In the genomic region with DNA sequence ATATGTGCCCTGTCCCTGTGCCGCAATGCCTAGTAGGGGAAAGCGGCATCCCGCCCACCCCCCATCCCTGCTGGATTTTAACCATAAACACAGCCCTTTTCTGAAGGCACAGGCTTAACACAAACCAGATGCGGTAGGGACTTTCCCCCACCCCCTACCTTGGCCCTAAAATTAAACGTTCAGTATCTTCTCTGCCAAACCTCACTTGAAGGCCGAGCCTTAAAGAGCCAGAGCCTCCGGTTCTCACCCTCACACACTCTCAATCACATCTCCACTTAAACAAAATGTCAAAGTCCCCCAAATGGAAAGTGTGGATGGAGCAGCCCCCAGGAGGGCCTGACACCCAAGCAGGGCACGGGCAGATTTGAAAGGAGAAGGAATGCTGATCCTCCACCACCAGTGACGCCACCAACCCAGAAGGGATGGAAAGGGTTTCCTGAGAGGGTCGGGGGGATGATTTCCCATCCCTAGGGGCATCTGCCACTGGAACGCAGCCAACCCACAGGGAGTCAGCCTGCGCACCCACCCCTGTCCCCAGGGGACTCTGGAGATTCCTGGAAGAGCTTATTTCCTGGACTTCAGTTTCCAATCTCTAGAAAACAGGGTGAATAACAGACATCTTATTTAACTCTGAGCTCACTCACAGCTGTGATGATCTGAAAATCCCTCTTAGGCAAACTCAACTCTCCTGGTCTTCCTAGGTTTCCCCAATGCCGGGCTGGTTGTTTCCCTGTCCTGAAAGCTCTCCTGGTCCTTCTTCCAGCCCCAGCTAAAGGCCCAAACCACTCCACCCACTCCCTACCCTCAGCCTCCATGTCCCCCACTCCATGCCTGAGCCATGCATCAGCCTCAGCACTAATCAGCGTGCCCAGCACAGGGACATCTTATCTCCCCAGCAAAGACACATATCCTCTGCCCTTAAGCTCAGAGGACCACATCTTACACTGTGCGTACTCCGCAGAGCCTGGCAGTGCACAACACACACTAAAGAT, we compare ENCODE assay signal across 9 cellular contexts. TPM values are rescaled to one million over a fixed set of nuclear protein-coding genes. Genes with fewer than 3 reads are reported as not detected.
DNase-seq lines count a peak whose midpoint lies in the region; ATAC-seq, FAIRE-seq and TF ChIP-seq lines count a peak whose summit lies in the region.
"Had no signal": no experiment of that assay in that cellular context is flagged by ENCODE, and none has a peak within 500 bp of the region (broad histone marks: within the 10 kb centered on the region; RNA-seq: fewer than 3 reads in every experiment).

No MANE protein-coding gene starts in this region.

- peaks cover 99% of the 10 kb centered on the region for H4K20me1 ChIP-seq in IMR-90 (ENCODE audit: insufficient read depth, low read length)
- peaks cover 93% of the 10 kb centered on the region for H4K20me1 ChIP-seq in astrocyte (ENCODE audit: insufficient read depth, low read length)

- H3K9ac ChIP-seq in IMR-90 (ENCODE audit: low read depth, low read length) = peak overlapping the region; percentile 73
- peak overlapping the region; percentile 68 for H3K9ac ChIP-seq in astrocyte (ENCODE audit: low read length)
- peak overlapping the region in 1 of 2 donors; percentile 22 for H3K9ac ChIP-seq in kidney (ENCODE audit: low read length in 2 of 2)

- peaks cover 42% of the 10 kb centered on the region for H3K9me1 ChIP-seq in IMR-90 (ENCODE audit: insufficient read depth, low read length)

- peaks cover 34% of the 10 kb centered on the region for H3K36me3 ChIP-seq in IMR-90 (ENCODE audit: control insufficient read depth, insufficient read depth, low read length)
- H3K36me3 ChIP-seq in astrocyte (ENCODE audit: insufficient read depth, low read length) = peaks cover 26% of the 10 kb centered on the region
- no peaks in the 10 kb centered on the region for H3K36me3 ChIP-seq in kidney (ENCODE audit: control insufficient read depth in 1 of 2, insufficient read depth in 2 of 2, low read length in 2 of 2)
- no peaks in the 10 kb centered on the region for H3K36me3 ChIP-seq in testis (ENCODE audit: low read depth, missing control alignments)

- in situ Hi-C loops in IMR-90 (cut with MboI; ENCODE audit: low sequenced_read_pairs) = no loop called here

- peak overlapping the region; percentile 32 to 85; a peak in 2 of 4 replicates for H4K8ac ChIP-seq in IMR-90 (ENCODE audit: low read depth in 2 of 2, low read length in 2 of 2)

- H3K4me3 ChIP-seq in IMR-90 (ENCODE audit: insufficient read depth, low read depth, low read length) (no peak overlapping the region), astrocyte (ENCODE audit: insufficient read depth, low read depth, low read length) (peak overlapping the region; percentile 15), kidney (ENCODE audit: low read length in 2 of 2) (no peak overlapping the region), testis (no peak overlapping the region)

- TF ChIP-seq RAD21 in IMR-90 (IDR thresholded peaks at IDR 0.05; ENCODE audit: low read length) = no peak

- WGBS in IMR-90 (ENCODE audit: extremely low coverage in 2 of 2, insufficient read length in 1 of 2), 2 experiments = 8% methylated on average over 2 of the region's 16 CpGs; no CpG with 5 or more reads in 1 of the 2 experiments
- WGBS in testis, 2 donors = 55% methylated on average over 16 of the region's 16 CpGs

- H3K4me2 ChIP-seq in IMR-90 (ENCODE audit: low read depth, low read length) (peak overlapping the region; percentile 47), astrocyte (ENCODE audit: low read length) (peak overlapping the region; percentile 79)

- H3K9me3 ChIP-seq in IMR-90 (ENCODE audit: control insufficient read depth, insufficient read depth, low read length) (no peaks in the 10 kb centered on the region), astrocyte (ENCODE audit: insufficient read depth, low read depth, low read length) (no peaks in the 10 kb centered on the region), kidney (ENCODE audit: control insufficient read depth in 1 of 2, low read length in 2 of 2) (no peaks in the 10 kb centered on the region), testis (no peaks in the 10 kb centered on the region)

- intact Hi-C loops in IMR-90 (cut with micrococcal nuclease) = no loop called here
- intact Hi-C loops in kidney (cut with DNase I) = no loop called here
- intact Hi-C loops in testis (cut with DNase I; ENCODE audit: low total_unique reads) = no loop called here

- POLR2A ChIA-PET in IMR-90 (lab: Charles Lee; ENCODE audit: unreplicated experiment) = interaction anchor here (0.7 to 1.0 kb wide), 2 partner anchors 24 to 314 kb away, joined by 3 to 9 read pairs; no protein-coding TSS in a partner anchor

- H3K18ac ChIP-seq in IMR-90 (ENCODE audit: low read depth, low read length) = peak overlapping the region; percentile 84

- H3K4me3 Mint-ChIP-seq in astrocyte (ENCODE audit: unreplicated experiment) = peak overlapping the region; percentile 70

- TF ChIP-seq CTCF in IMR-90 (conservative IDR thresholded peaks at IDR 0.05; ENCODE audit: low read depth, low read length) = no peak
- TF ChIP-seq CTCF in astrocyte (IDR thresholded peaks at IDR 0.05; ENCODE audit: insufficient read depth, low read depth, low read length) = no peak
- no peak for TF ChIP-seq CTCF in kidney (IDR thresholded peaks at IDR 0.05; ENCODE audit: borderline replicate concordance, extremely low read depth, insufficient read depth)
- TF ChIP-seq CTCF in testis (IDR thresholded peaks at IDR 0.05) = no peak

- peak overlapping the region; percentile 76 for H3K27ac ChIP-seq in IMR-90 (ENCODE audit: insufficient read depth, low read length)
- H3K27ac ChIP-seq in astrocyte (ENCODE audit: low read depth, low read length) = peak overlapping the region; percentile 93
- peak overlapping the region; percentile 61 to 82 for H3K27ac ChIP-seq in kidney (ENCODE audit: low read depth in 2 of 2, low read length in 2 of 2)
- peak overlapping the region; percentile 52 to 78 for H3K27ac ChIP-seq in testis

- peak overlapping the region; percentile 76; the same call in 1 of the 2 replicates for H4K5ac ChIP-seq in IMR-90 (ENCODE audit: low read depth, low read length)

- BruUV-seq in IMR-90 (replicated peaks; lab: Mats Ljungman, UMichigan) = no TSS peak

- peak overlapping the region; percentile 96 for H2AK5ac ChIP-seq in IMR-90 (ENCODE audit: low read depth, low read length)

- no peak overlapping the region for H2AK9ac ChIP-seq in IMR-90 (replicated peaks; ENCODE audit: low read depth, low read length, poor library complexity)

- peaks cover 0 to 53% of the 10 kb centered on the region in 2 experiments; a peak in 2 of 4 replicates for H3K79me1 ChIP-seq in IMR-90 (ENCODE audit: low read depth in 1 of 2, low read length in 2 of 2)

- peak overlapping the region; percentile 79 for H4K91ac ChIP-seq in IMR-90 (ENCODE audit: insufficient read depth, low read depth, low read length)

- H3K4me1 ChIP-seq in IMR-90 (ENCODE audit: control insufficient read depth, insufficient read depth, low read length) (peaks cover 67% of the 10 kb centered on the region), astrocyte (ENCODE audit: insufficient read depth, low read length) (peaks cover 92% of the 10 kb centered on the region), kidney (ENCODE audit: control insufficient read depth in 1 of 2, insufficient read depth in 1 of 2, low read depth in 1 of 2, low read length in 2 of 2) (peaks cover 25 to 26% of the 10 kb centered on the region in 2 donors), testis (peaks cover 61% of the 10 kb centered on the region)

- no peak for FAIRE-seq in astrocyte (lab: Jason Lieb, UNC)
- FAIRE-seq in kidney (lab: Jason Lieb, UNC) = no peak

- peak overlapping the region; percentile 55 for H3K27ac Mint-ChIP-seq in astrocyte (ENCODE audit: unreplicated experiment)

- peak overlapping the region; percentile 96 for H3K4ac ChIP-seq in IMR-90 (ENCODE audit: low read depth, low read length)

- peaks cover 99% of the 10 kb centered on the region for H3K79me2 ChIP-seq in astrocyte (ENCODE audit: insufficient read depth, low read length)

- no peaks in the 10 kb centered on the region for H3K9me3 Mint-ChIP-seq in astrocyte (ENCODE audit: unreplicated experiment)

- H3K27me3 ChIP-seq in IMR-90 (ENCODE audit: control insufficient read depth, insufficient read depth, low read length) = no peaks in the 10 kb centered on the region
- no peaks in the 10 kb centered on the region for H3K27me3 ChIP-seq in astrocyte (ENCODE audit: insufficient read depth, low read length)
- H3K27me3 ChIP-seq in testis = no peaks in the 10 kb centered on the region

- H3K27me3 Mint-ChIP-seq in astrocyte (ENCODE audit: low read depth, unreplicated experiment) = no peaks in the 10 kb centered on the region

- H3K23ac ChIP-seq in IMR-90 (ENCODE audit: low read depth, low read length) = peak overlapping the region; percentile 95

- no peak overlapping the region; the same call in 1 of the 2 replicates for H2BK20ac ChIP-seq in IMR-90 (ENCODE audit: low read depth, low read length)

- H2AFZ ChIP-seq in IMR-90 (replicated peaks; ENCODE audit: low read length, poor library complexity) (peak overlapping the region; percentile 28), astrocyte (ENCODE audit: low read depth, low read length) (no peak overlapping the region)

- no peak for TF ChIP-seq POLR2A in IMR-90 (IDR thresholded peaks at IDR 0.05; ENCODE audit: low read depth, low read length)
- no peak for TF ChIP-seq POLR2A in testis (IDR thresholded peaks at IDR 0.05)

- peaks cover 90% of the 10 kb centered on the region for H3K4me1 Mint-ChIP-seq in astrocyte (ENCODE audit: low read depth, unreplicated experiment)

- H2BK120ac ChIP-seq in IMR-90 (ENCODE audit: low read depth, low read length) = peak overlapping the region; percentile 93

- dilution Hi-C loops in IMR-90 (cut with HindIII; ENCODE audit: low sequenced_read_pairs, unreplicated experiment) = no loop called here

- CTCF ChIA-PET in IMR-90 (lab: Yijun Ruan, JAX) = interaction anchor here (1.1 kb wide), 1 partner anchor 38 kb away, joined by 3 read pairs; no protein-coding TSS in a partner anchor

- peak overlapping the region; percentile 95 for H3K14ac ChIP-seq in IMR-90 (replicated peaks; ENCODE audit: low read depth, low read length)

- peak; percentile 94 for DNase-seq in IMR-90
- peak; percentile 74 for DNase-seq in astrocyte (ENCODE audit: low read depth)
- DNase-seq in kidney = peak; percentile 71
- peak; percentile 55 for DNase-seq in testis
- no peak for DNase-seq in HUDEP-2 (lab: John Stamatoyannopoulos, UW; ENCODE audit: unreplicated experiment in 76 of 76)
- no peak for DNase-seq in DMS153 treated with DMSO at 0.1 percent for 48 hours (lab: John Stamatoyannopoulos, UW; ENCODE audit: unreplicated experiment)
- DNase-seq in RKO (ENCODE audit: low spot score) = no peak
- DNase-seq: activated CD8-positive, alpha-beta memory T cell treated with anti-CD3 and anti-CD28 coated beads, Interleukin-2, amount 50 U/mL, for 4 hours had no signal

- peak overlapping the region; percentile 91 for H2BK5ac ChIP-seq in IMR-90 (ENCODE audit: low read depth, low read length, poor library complexity, severe bottlenecking)

- peak overlapping the region; percentile 25; the same call in 1 of the 3 replicates for H2BK15ac ChIP-seq in IMR-90 (ENCODE audit: low read depth, low read length)

- ATAC-seq in IMR-90 (ENCODE audit: low read depth) (peak; percentile 25), GM19455 (IDR thresholded peaks at IDR 0.05; ENCODE audit: unreplicated experiment) (no peak)

- peak overlapping the region; percentile 25 for H3K56ac ChIP-seq in IMR-90 (ENCODE audit: extremely low read depth, insufficient read depth, low read length)

- H3K36me3 Mint-ChIP-seq in astrocyte (ENCODE audit: low read depth, unreplicated experiment) = peaks cover 32% of the 10 kb centered on the region

RNA-seq across cellular contexts. Expression of gene ACTN1, which starts 26.3 kb away (rescaled TPM):
- total RNA-seq in IMR-90 (2012; rRNA removed) = 648 and 684 TPM in 2 replicates
- polyA plus RNA-seq in IMR-90 (2012; rRNA removed) = 766 and 895 TPM in 2 replicates
- 676 and 750 TPM in 2 replicates for polyA plus RNA-seq in IMR-90 (2012; cell fraction: cytosol; rRNA removed)
- polyA plus RNA-seq in IMR-90 (2012; cell fraction: nucleus; rRNA removed; ENCODE audit: low replicate concordance) = 1,803 and 1,926 TPM in 2 replicates
- total RNA-seq in astrocyte = 1,163 and 1,186 TPM in 2 replicates
- 184 TPM for total RNA-seq in kidney
- 20.1 TPM for polyA plus RNA-seq in kidney (ENCODE audit: insufficient read depth, low read depth, low replicate concordance)
- total RNA-seq in testis = 10 to 100 TPM; 51.0 to 69.5 TPM
- polyA plus RNA-seq in testis (ENCODE audit: insufficient read depth, low read depth, low replicate concordance) = 82.3 TPM

Comparison
In these comparisons a context has a peak if more than half of its experiments do, and no peak if none do; other contexts are left out.
1. DNase-seq: peak in IMR-90 (single experiment), astrocyte (single experiment), kidney (single experiment) and testis (single experiment); none in HUDEP-2 (0 of 76), DMS153 treated with DMSO at 0.1 percent for 48 hours (single experiment) and RKO (single experiment).
2. Peak in every context shown above with its lines, with median percentiles within 50 percentile points of each other: H3K27ac ChIP-seq.